In the genomic region with DNA sequence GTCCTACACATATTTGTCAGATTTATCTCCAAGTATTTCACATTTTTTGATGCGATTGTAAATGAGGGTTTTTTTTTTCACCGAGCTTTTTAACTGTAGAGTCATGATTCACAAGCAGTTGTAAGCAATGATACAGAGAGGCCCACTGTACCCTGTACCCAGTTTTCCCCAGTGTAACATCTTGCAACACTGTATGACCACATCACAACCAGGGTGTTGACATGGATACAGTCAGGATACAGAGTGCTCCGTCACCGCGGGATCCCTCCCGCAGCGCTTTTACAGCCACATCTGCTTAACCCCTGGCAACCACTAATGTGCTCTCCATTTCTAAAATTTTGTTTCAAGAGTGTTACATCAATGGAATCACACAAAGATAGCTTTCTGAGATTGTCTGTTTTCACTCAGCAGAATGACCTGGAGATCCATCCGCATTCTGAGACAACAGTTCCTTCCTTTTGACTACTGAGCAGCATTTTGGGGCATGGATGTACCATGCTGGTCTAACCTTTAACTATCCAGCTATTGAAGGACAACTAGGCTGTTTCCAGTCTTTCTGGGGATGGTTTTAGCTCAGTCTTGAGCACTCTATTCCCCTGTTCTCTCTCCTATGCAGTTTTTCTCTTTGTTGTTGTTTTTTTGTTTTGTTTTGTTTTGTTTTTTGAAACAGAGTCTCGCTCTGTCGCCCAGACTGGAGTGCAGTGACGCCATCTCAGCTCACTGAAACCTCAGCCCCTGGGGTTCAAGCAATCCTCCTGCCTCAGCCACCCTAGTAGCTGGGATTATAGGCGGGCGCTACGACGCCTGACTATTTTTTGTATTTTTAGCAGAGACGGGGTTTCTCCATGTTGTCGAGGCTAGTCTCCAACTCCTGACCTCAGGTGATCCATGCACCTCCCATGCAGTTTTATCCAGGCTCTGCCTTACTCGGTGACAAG, we compare ENCODE assay signal across 12 cellular contexts. TPM values are rescaled to one million over a fixed set of nuclear protein-coding genes. Genes with fewer than 3 reads are reported as not detected.
A peak's percentile ranks its signal among the peaks of the same experiment; 100 is the strongest.
DNase-seq lines count a peak whose midpoint lies in the region; ATAC-seq and TF ChIP-seq lines count a peak whose summit lies in the region.
"Had no signal": no experiment of that assay in that cellular context is flagged by ENCODE, and none has a peak within 500 bp of the region (broad histone marks: within the 10 kb centered on the region; RNA-seq: fewer than 3 reads in every experiment).

No MANE protein-coding gene starts in this region.

- in situ Hi-C loops in astrocyte of the cerebellum (cut with HindIII; ENCODE audit: low sequenced_read_pairs) (no loop called here), transverse colon (cut with MboI; ENCODE audit: low pct_ligation_motif_present in 1 of 4, low pct_unique_long_range_greater_than_20kb in 1 of 4, low sequenced_read_pairs in 3 of 4) (no loop called here)

- intact Hi-C loops in transverse colon (cut with DNase I; ENCODE audit: low total_unique reads) (no loop called here), A673 (cut with micrococcal nuclease; ENCODE audit: unreplicated experiment) (no loop called here)

- ATAC-seq in GM21717 (IDR thresholded peaks at IDR 0.05; ENCODE audit: unreplicated experiment), result no peak

- no TSS peak for BruUV-seq in A673 (replicated peaks; lab: Mats Ljungman, UMichigan)

- H3K4me1 ChIP-seq in transverse colon (no peaks in the 10 kb centered on the region), A673 (ENCODE audit: insufficient read depth, low read length, poor library complexity, severe bottlenecking) (no peaks in the 10 kb centered on the region)
- H3K4me1 ChIP-seq: BLaER1 had no signal

- CTCF ChIA-PET in A673 (lab: Charles Lee), result no interaction called here

- peak; percentile 60 for DNase-seq in activated effector memory CD4-positive, alpha-beta T cell treated with anti-CD3 and anti-CD28 coated beads, Interleukin-2, amount 50 U/mL, for 16 hours
- DNase-seq in activated effector memory CD4-positive, alpha-beta T cell treated with Interleukin-2 at 50 U/mL for 16 hours, result no peak
- DNase-seq in astrocyte of the cerebellum (ENCODE audit: low read depth) (peak; percentile 90), kidney tubule cell (ENCODE audit: low spot score) (peak; percentile 35), transverse colon (peak; percentile 5), A673 (ENCODE audit: low spot score) (no peak), erythroblast (lab: John Stamatoyannopoulos, UW) (no peak)
- DNase-seq: activated CD4-positive, alpha-beta T cell treated with anti-CD3 and anti-CD28 coated beads for 4 hours; SHP77 treated with DMSO at 0.1 percent for 48 hours had no signal

- H3K9me3 ChIP-seq in transverse colon (no peaks in the 10 kb centered on the region), A673 (ENCODE audit: low read depth, low read length, poor library complexity, severe bottlenecking) (no peaks in the 10 kb centered on the region)
- H3K9me3 ChIP-seq: BLaER1, thoracic aorta had no signal

- H3K36me3 ChIP-seq in transverse colon, result no peaks in the 10 kb centered on the region
- H3K36me3 ChIP-seq in A673 (ENCODE audit: insufficient read depth, low read length, poor library complexity, severe bottlenecking), result no peaks in the 10 kb centered on the region
- H3K36me3 ChIP-seq: BLaER1, thoracic aorta had no signal

- 88 to 89% methylated on average over 18 of the region's 18 CpGs for WGBS in transverse colon (ENCODE audit: low coverage in 1 of 2), 2 donors

- H3K4me3 ChIP-seq in astrocyte of the cerebellum (ENCODE audit: low read depth, low read length) (no peak overlapping the region), transverse colon (no peak overlapping the region), A673 (ENCODE audit: low read depth, low read length, poor library complexity, severe bottlenecking) (no peak overlapping the region)
- H3K4me3 ChIP-seq: BLaER1, thoracic aorta had no signal

- H3K27me3 ChIP-seq in transverse colon, result no peaks in the 10 kb centered on the region
- H3K27me3 ChIP-seq in A673 (replicated peaks; ENCODE audit: insufficient read depth, low read depth, low read length, poor library complexity), result no peaks in the 10 kb centered on the region
- H3K27me3 ChIP-seq: BLaER1 had no signal

- no peak for TF ChIP-seq EP300 in transverse colon (IDR thresholded peaks at IDR 0.05; ENCODE audit: low read depth)

- no peak for TF ChIP-seq CTCF in astrocyte of the cerebellum (IDR thresholded peaks at IDR 0.05; ENCODE audit: low read depth, low read length, missing control alignments)
- TF ChIP-seq CTCF in transverse colon (IDR thresholded peaks at IDR 0.05), result no peak
- no peak for TF ChIP-seq CTCF in A673 (conservative IDR thresholded peaks at IDR 0.05; ENCODE audit: low read depth, low read length)

- TF ChIP-seq POLR2A in transverse colon (IDR thresholded peaks at IDR 0.05) (no peak), erythroblast (IDR thresholded peaks at IDR 0.05; ENCODE audit: low read length) (no peak)

- H3K27ac ChIP-seq in transverse colon (no peak overlapping the region), A673 (ENCODE audit: low read depth, low read length, poor library complexity, severe bottlenecking) (no peak overlapping the region)
- H3K27ac ChIP-seq: BLaER1, thoracic aorta had no signal

- POLR2A ChIA-PET in A673 (lab: Charles Lee; ENCODE audit: low non-redundant PET), result no interaction called here

RNA-seq across cellular contexts. Expression of gene GPRIN2, which starts 25.9 kb away (rescaled TPM):
- 10 to 100 TPM; 31.3 to 97.3 (median 53.1) TPM for total RNA-seq in transverse colon
- total RNA-seq in A673 (2021), result not detected in 2 replicates

RNA-seq across cellular contexts. Expression of gene SYT15, which starts 48.4 kb away (rescaled TPM):
- total RNA-seq in transverse colon, result under 1 TPM; 0.32 to 0.80 (median 0.39) TPM
- total RNA-seq in A673 (2021), result 0.64 and 1.0 TPM in 2 replicates

Comparison
In these comparisons a context has a peak if more than half of its experiments do, and no peak if none do; other contexts are left out.
1. DNase-seq: peak in activated effector memory CD4-positive, alpha-beta T cell treated with anti-CD3 and anti-CD28 coated beads, Interleukin-2, amount 50 U/mL, for 16 hours (single experiment), astrocyte of the cerebellum (single experiment), kidney tubule cell (single experiment) and transverse colon (single experiment); none in activated effector memory CD4-positive, alpha-beta T cell treated with Interleukin-2 at 50 U/mL for 16 hours (single experiment), A673 (single experiment) and erythroblast (0 of 2).
2. RNA of gene GPRIN2, which starts 25.9 kb away (total RNA-seq): 31.3 to 97.3 TPM in transverse colon; not detected in A673; every median in the first group is over 10 times any median in the second.